Comparison of ENCODE assay signal across 13 cellular contexts in genomic region chr1:173191011-173191410, GRCh38. TPM values are rescaled to one million over a fixed set of nuclear protein-coding genes. Genes with fewer than 3 reads are reported as not detected.
DNase-seq lines count a peak whose midpoint lies in the region; ATAC-seq, FAIRE-seq and TF ChIP-seq lines count a peak whose summit lies in the region.
"Had no signal": no experiment of that assay in that cellular context is flagged by ENCODE, and none has a peak within 500 bp of the region (broad histone marks: within the 10 kb centered on the region; RNA-seq: fewer than 3 reads in every experiment).

No MANE protein-coding gene starts in this region.

- peaks cover 6% of the 10 kb centered on the region for H3K4me1 Mint-ChIP-seq in astrocyte (ENCODE audit: low read depth, unreplicated experiment)

- TF ChIP-seq CTCF in DND-41 (IDR thresholded peaks at IDR 0.05; ENCODE audit: borderline replicate concordance, extremely low read depth, low read length, poor library complexity, severe bottlenecking) (no peak), astrocyte (IDR thresholded peaks at IDR 0.05; ENCODE audit: insufficient read depth, low read depth, low read length) (no peak), sigmoid colon (IDR thresholded peaks at IDR 0.05) (no peak), kidney (IDR thresholded peaks at IDR 0.05; ENCODE audit: borderline replicate concordance, extremely low read depth, insufficient read depth) (no peak)

- no peak overlapping the region for H3K4me3 Mint-ChIP-seq in astrocyte (ENCODE audit: unreplicated experiment)
- H3K4me3 Mint-ChIP-seq: activated B cell treated with CpG ODN at 0.5 μM for 24 hours; activated T-cell treated with anti-CD3 and anti-CD28 coated beads, Interleukin-2, amount 50 U/mL, for 24 hours; nephron had no signal

- H3K27me3 ChIP-seq in DND-41 (ENCODE audit: insufficient read depth, low read length, poor library complexity) (no peaks in the 10 kb centered on the region), astrocyte (ENCODE audit: insufficient read depth, low read length) (no peaks in the 10 kb centered on the region), sigmoid colon (no peaks in the 10 kb centered on the region)
- H3K27me3 ChIP-seq: SJCRH30 had no signal

- H3K36me3 ChIP-seq in DND-41 (ENCODE audit: insufficient read depth, low read length) (peaks cover 12% of the 10 kb centered on the region; the same call in 1 of the 2 replicates), astrocyte (ENCODE audit: insufficient read depth, low read length) (no peaks in the 10 kb centered on the region), sigmoid colon (no peaks in the 10 kb centered on the region), kidney (ENCODE audit: control insufficient read depth in 1 of 2, insufficient read depth in 2 of 2, low read length in 2 of 2) (no peaks in the 10 kb centered on the region)
- H3K36me3 ChIP-seq: SJCRH30 had no signal

- 53 to 75% methylated on average over 2 of the region's 2 CpGs for WGBS in sigmoid colon, 2 donors

- peak overlapping the region; percentile 47; the same call in 1 of the 2 replicates for H2AFZ ChIP-seq in DND-41 (ENCODE audit: low read depth, low read length)
- no peak overlapping the region for H2AFZ ChIP-seq in astrocyte (ENCODE audit: low read depth, low read length)

- peak overlapping the region; percentile 21 for H3K9ac ChIP-seq in DND-41 (ENCODE audit: low read depth, low read length)
- no peak overlapping the region for H3K9ac ChIP-seq in astrocyte (ENCODE audit: low read length)
- no peak overlapping the region for H3K9ac ChIP-seq in kidney (ENCODE audit: low read length in 2 of 2)

- no peak for TF ChIP-seq POLR2A in sigmoid colon (IDR thresholded peaks at IDR 0.05)

- peaks cover 3% of the 10 kb centered on the region for H3K27me3 Mint-ChIP-seq in astrocyte (ENCODE audit: low read depth, unreplicated experiment)
- H3K27me3 Mint-ChIP-seq: activated B cell treated with CpG ODN at 0.5 μM for 24 hours; activated T-cell treated with anti-CD3 and anti-CD28 coated beads, Interleukin-2, amount 50 U/mL, for 24 hours had no signal

- no peak for FAIRE-seq in astrocyte (lab: Jason Lieb, UNC)
- no peak for FAIRE-seq in kidney (lab: Jason Lieb, UNC)

- ATAC-seq in DND-41 (ENCODE audit: insufficient read depth, low read depth): no peak
- no peak for ATAC-seq in GM21619 (IDR thresholded peaks at IDR 0.05; ENCODE audit: unreplicated experiment)

- DNase-seq in DND-41 (no peak), astrocyte (ENCODE audit: low read depth) (peak; percentile 30), glomerular visceral epithelial cell (ENCODE audit: extremely low spot score) (peak; percentile 34), sigmoid colon (no peak), kidney (no peak), NCI-H345 (lab: John Stamatoyannopoulos, UW) (no peak), MV-4-11 (lab: John Stamatoyannopoulos, UW) (no peak)
- DNase-seq: activated B cell treated with CpG ODN at 0.5 μM for 24 hours; activated T-cell treated with anti-CD3 and anti-CD28 coated beads, Interleukin-2, amount 50 U/mL, for 24 hours; erythroblast had no signal

- H3K79me2 ChIP-seq in DND-41 (ENCODE audit: insufficient read depth, low read length): peaks cover 20% of the 10 kb centered on the region
- no peaks in the 10 kb centered on the region for H3K79me2 ChIP-seq in astrocyte (ENCODE audit: insufficient read depth, low read length)

- intact Hi-C loops in sigmoid colon (cut with DNase I) (loop anchor here (10.0 kb wide), 1 partner anchor 1346 kb away; the partner anchor contains the start of gene DNM3), kidney (cut with DNase I) (loop anchor here (10.0 kb wide), 2 partner anchors 376 to 446 kb away; no protein-coding TSS in a partner anchor)

- H3K27ac ChIP-seq in DND-41 (ENCODE audit: low read length): peak overlapping the region; percentile 69
- peak overlapping the region; percentile 43 for H3K27ac ChIP-seq in astrocyte (ENCODE audit: low read depth, low read length)
- H3K27ac ChIP-seq in sigmoid colon: peak overlapping the region; percentile 69 to 81 (median 72)
- H3K27ac ChIP-seq in kidney (ENCODE audit: low read depth in 2 of 2, low read length in 2 of 2): no peak overlapping the region
- H3K27ac ChIP-seq: SJCRH30 had no signal

- H4K20me1 ChIP-seq in DND-41 (ENCODE audit: insufficient read depth, low read length): no peaks in the 10 kb centered on the region
- H4K20me1 ChIP-seq in astrocyte (ENCODE audit: insufficient read depth, low read length): no peaks in the 10 kb centered on the region

- H3K9me3 Mint-ChIP-seq in astrocyte (ENCODE audit: unreplicated experiment): peaks cover 6% of the 10 kb centered on the region
- H3K9me3 Mint-ChIP-seq: activated B cell treated with CpG ODN at 0.5 μM for 24 hours; activated T-cell treated with anti-CD3 and anti-CD28 coated beads, Interleukin-2, amount 50 U/mL, for 24 hours; nephron had no signal

- no peak for TF ChIP-seq EP300 in sigmoid colon (IDR thresholded peaks at IDR 0.05)

- peak overlapping the region; percentile 24 for H3K4me2 ChIP-seq in DND-41 (ENCODE audit: insufficient read depth, low read length)
- H3K4me2 ChIP-seq in astrocyte (ENCODE audit: low read length): no peak overlapping the region

- H3K27ac Mint-ChIP-seq in astrocyte (ENCODE audit: unreplicated experiment): no peak overlapping the region
- H3K27ac Mint-ChIP-seq: activated B cell treated with CpG ODN at 0.5 μM for 24 hours; activated T-cell treated with anti-CD3 and anti-CD28 coated beads, Interleukin-2, amount 50 U/mL, for 24 hours had no signal

- H3K4me1 ChIP-seq in DND-41 (ENCODE audit: insufficient read depth, low read length): peaks cover 33% of the 10 kb centered on the region
- H3K4me1 ChIP-seq in astrocyte (ENCODE audit: insufficient read depth, low read length): peaks cover 27% of the 10 kb centered on the region
- peaks cover 0 to 22% (median 18%) of the 10 kb centered on the region in 4 donors for H3K4me1 ChIP-seq in sigmoid colon
- peaks cover 8% of the 10 kb centered on the region in 2 donors for H3K4me1 ChIP-seq in kidney (ENCODE audit: control insufficient read depth in 1 of 2, insufficient read depth in 1 of 2, low read depth in 1 of 2, low read length in 2 of 2)

- H3K4me3 ChIP-seq in DND-41 (ENCODE audit: low read depth in 1 of 2, low read length in 2 of 2): no peak overlapping the region
- no peak overlapping the region for H3K4me3 ChIP-seq in astrocyte (ENCODE audit: insufficient read depth, low read depth, low read length)
- H3K4me3 ChIP-seq in sigmoid colon: no peak overlapping the region
- no peak overlapping the region for H3K4me3 ChIP-seq in kidney (ENCODE audit: low read length in 2 of 2)
- H3K4me3 ChIP-seq: SJCRH30 had no signal

- H3K9me3 ChIP-seq in DND-41 (ENCODE audit: insufficient read depth, low read length, severe bottlenecking) (no peaks in the 10 kb centered on the region), astrocyte (ENCODE audit: insufficient read depth, low read depth, low read length) (no peaks in the 10 kb centered on the region), sigmoid colon (no peaks in the 10 kb centered on the region), kidney (ENCODE audit: control insufficient read depth in 1 of 2, low read length in 2 of 2) (no peaks in the 10 kb centered on the region)
- H3K9me3 ChIP-seq: SJCRH30 had no signal

- H3K36me3 Mint-ChIP-seq in astrocyte (ENCODE audit: low read depth, unreplicated experiment): peaks cover 2% of the 10 kb centered on the region

RNA-seq across cellular contexts. Expression of gene TNFSF4, which starts 16.1 kb away (rescaled TPM):
- total RNA-seq in astrocyte (3.0 and 3.3 TPM in 2 replicates), sigmoid colon (1 to 10 TPM in 3 of 4 donors, under 1 TPM in 1; 0.99 to 1.8 (median 1.5) TPM), kidney (1.3 TPM)
- polyA plus RNA-seq in sigmoid colon (1 to 10 TPM in 1 of 3 donors, under 1 TPM in 2; 0.23 to 2.7 (median 0.60) TPM), kidney (ENCODE audit: insufficient read depth, low read depth, low replicate concordance) (0.58 TPM)

Comparison
In these comparisons a context has a peak if more than half of its experiments do, and no peak if none do; other contexts are left out.
1. DNase-seq: peak in astrocyte (single experiment) and glomerular visceral epithelial cell (single experiment); none in DND-41 (single experiment), sigmoid colon (single experiment), kidney (single experiment), NCI-H345 (single experiment) and MV-4-11 (single experiment).
2. H3K27ac ChIP-seq: peak in DND-41 (single experiment), astrocyte (single experiment) and sigmoid colon (4 of 4); none in kidney (0 of 2).